ENCODE assay signal across 14 cellular contexts in genomic region chr22:48575567-48576332, GRCh38.
DNase-seq lines count a peak whose midpoint lies in the region; ATAC-seq and TF ChIP-seq lines count a peak whose summit lies in the region.
"Had no signal": no experiment of that assay in that cellular context is flagged by ENCODE, and none has a peak within 500 bp of the region (broad histone marks: within the 10 kb centered on the region; RNA-seq: fewer than 3 reads in every experiment).

No MANE protein-coding gene starts in this region.

- H3K9me3 Mint-ChIP-seq in CD8-positive, alpha-beta T cell: peaks cover 10% of the 10 kb centered on the region

- H3K27me3 ChIP-seq in BLaER1 treated with 17β-estradiol and CSF1 and Interleukin-3, amounts not matched to agents 10 nM and 100 nM: peaks cover 64 to 80% (median 77%) of the 10 kb centered on the region in 11 experiments
- H3K27me3 ChIP-seq in HUES48 (ENCODE audit: control insufficient read depth, insufficient read depth, low read length) (peaks cover 13% of the 10 kb centered on the region; the same call in 1 of the 2 replicates), iPS-18a (ENCODE audit: control insufficient read depth, insufficient read depth, low read length) (peaks cover 15% of the 10 kb centered on the region), sigmoid colon (peaks cover 14 to 51% (median 36%) of the 10 kb centered on the region in 3 donors)
- H3K27me3 ChIP-seq in CD8-positive, alpha-beta T cell (ENCODE audit: insufficient read depth, low read length): peaks cover 5% of the 10 kb centered on the region

- peaks cover 16 to 23% (median 18%) of the 10 kb centered on the region in 11 experiments for H3K9me3 ChIP-seq in BLaER1 treated with 17β-estradiol and CSF1 and Interleukin-3, amounts not matched to agents 10 nM and 100 nM (replicated peaks in 1 of 11)
- H3K9me3 ChIP-seq in HUES48 (ENCODE audit: control insufficient read depth, insufficient read depth, low read length): peaks cover 7% of the 10 kb centered on the region
- H3K9me3 ChIP-seq in iPS-18a (ENCODE audit: control insufficient read depth, low read depth, low read length): peaks cover 4% of the 10 kb centered on the region
- H3K9me3 ChIP-seq in sigmoid colon: no peaks in the 10 kb centered on the region
- no peaks in the 10 kb centered on the region for H3K9me3 ChIP-seq in CD8-positive, alpha-beta T cell (ENCODE audit: low read length)
- H3K9me3 ChIP-seq: adrenal gland had no signal

- H3K4me3 Mint-ChIP-seq in CD8-positive, alpha-beta T cell: no peak overlapping the region
- H3K4me3 Mint-ChIP-seq: CD4-positive, alpha-beta T cell had no signal

- WGBS in sigmoid colon, 2 donors: 2 to 5% methylated on average over 114 to 126 of the region's 128 CpGs

- peaks cover 10 to 51% (median 46%) of the 10 kb centered on the region in 10 experiments; a peak in 19 of 20 replicates for H3K4me1 ChIP-seq in BLaER1 treated with 17β-estradiol and CSF1 and Interleukin-3, amounts not matched to agents 10 nM and 100 nM
- H3K4me1 ChIP-seq in HUES48 (ENCODE audit: control insufficient read depth, insufficient read depth, low read length) (no peaks in the 10 kb centered on the region), iPS-18a (ENCODE audit: control insufficient read depth, low read depth, low read length) (peaks cover 3% of the 10 kb centered on the region), sigmoid colon (peaks cover 0 to 28% (median 21%) of the 10 kb centered on the region in 4 donors)
- H3K4me1 ChIP-seq in CD8-positive, alpha-beta T cell (ENCODE audit: insufficient read depth, low read length): no peaks in the 10 kb centered on the region
- H3K4me1 ChIP-seq: adrenal gland had no signal

- peaks cover 2% of the 10 kb centered on the region for H3K4me1 Mint-ChIP-seq in CD8-positive, alpha-beta T cell (ENCODE audit: low read depth)

- H4K20me1 ChIP-seq in BLaER1 treated with 17β-estradiol and CSF1 and Interleukin-3, amounts not matched to agents 10 nM and 100 nM: peaks cover 0 to 53% (median 40%) of the 10 kb centered on the region in 11 experiments; a peak in 18 of 22 replicates

- peak overlapping the region in 6 of 11 experiments; percentile 6 to 82 (median 43); a peak in 7 of 22 replicates for H3K27ac ChIP-seq in BLaER1 treated with 17β-estradiol and CSF1 and Interleukin-3, amounts not matched to agents 10 nM and 100 nM
- H3K27ac ChIP-seq in HUES48 (ENCODE audit: low read depth, low read length) (no peak overlapping the region), iPS-18a (ENCODE audit: low read length) (no peak overlapping the region), sigmoid colon (no peak overlapping the region)
- no peak overlapping the region for H3K27ac ChIP-seq in CD8-positive, alpha-beta T cell (ENCODE audit: low read depth, low read length)
- H3K27ac ChIP-seq: adrenal gland, left lung had no signal

- no peaks in the 10 kb centered on the region for H3K36me3 ChIP-seq in BLaER1 treated with 17β-estradiol and CSF1 and Interleukin-3, amounts not matched to agents 10 nM and 100 nM
- H3K36me3 ChIP-seq in HUES48 (ENCODE audit: control insufficient read depth, insufficient read depth, low read length): no peaks in the 10 kb centered on the region
- no peaks in the 10 kb centered on the region for H3K36me3 ChIP-seq in iPS-18a (ENCODE audit: control insufficient read depth, low read depth, low read length)
- no peaks in the 10 kb centered on the region for H3K36me3 ChIP-seq in sigmoid colon
- H3K36me3 ChIP-seq in CD8-positive, alpha-beta T cell (ENCODE audit: insufficient read depth, low read length): no peaks in the 10 kb centered on the region
- H3K36me3 ChIP-seq: adrenal gland, left lung had no signal

- CTCF ChIA-PET in CD8-positive, alpha-beta T cell (lab: Charles Lee): no interaction called here

- intact Hi-C loops in sigmoid colon (cut with DNase I): loop anchor here (5.0 kb wide), 2 partner anchors 732 to 1057 kb away; no protein-coding TSS in a partner anchor
- intact Hi-C loops in CD8-positive, alpha-beta T cell (cut with DNase I, micrococcal nuclease): no loop called here

- H3K4me2 ChIP-seq in BLaER1 treated with 17β-estradiol and CSF1 and Interleukin-3, amounts not matched to agents 10 nM and 100 nM: peak overlapping the region; percentile 97 to 100 (median 99)

- H3K36me3 Mint-ChIP-seq in CD8-positive, alpha-beta T cell: no peaks in the 10 kb centered on the region

- peaks cover 29% of the 10 kb centered on the region for H3K27me3 Mint-ChIP-seq in CD8-positive, alpha-beta T cell (ENCODE audit: low read depth)

- H3K4me3 ChIP-seq in BLaER1 treated with 17β-estradiol and CSF1 and Interleukin-3, amounts not matched to agents 10 nM and 100 nM: peak overlapping the region; percentile 58 to 75 (median 66)
- H3K4me3 ChIP-seq in HUES48 (ENCODE audit: low read depth, low read length) (peak overlapping the region; percentile 70; the same call in 1 of the 2 replicates), iPS-18a (ENCODE audit: low read length) (peak overlapping the region; percentile 45), sigmoid colon (peak overlapping the region in 3 of 4 donors; percentile 32 to 42 (median 42))
- no peak overlapping the region for H3K4me3 ChIP-seq in CD8-positive, alpha-beta T cell (ENCODE audit: low read depth, low read length)
- H3K4me3 ChIP-seq: adrenal gland had no signal

- no peak for DNase-seq in sigmoid colon
- no peak for DNase-seq in CD8-positive, alpha-beta T cell
- DNase-seq in NCI-H748 (lab: John Stamatoyannopoulos, UW; ENCODE audit: unreplicated experiment): no peak
- DNase-seq: activated CD4-positive, alpha-beta T cell treated with anti-CD3 and anti-CD28 coated beads, Interleukin-2, amount 50 U/mL, for 1 hour; adrenal gland; CD4-positive, alpha-beta T cell; cortex of kidney had no signal

- ATAC-seq in HG02759 (IDR thresholded peaks at IDR 0.05; ENCODE audit: unreplicated experiment) (no peak), HG03025 (IDR thresholded peaks at IDR 0.05; ENCODE audit: low FRiP score, unreplicated experiment) (no peak)
- no peak for ATAC-seq in CD8-positive, alpha-beta T cell

- no peak for TF ChIP-seq EP300 in sigmoid colon (IDR thresholded peaks at IDR 0.05)

- no peak for TF ChIP-seq POLR2A in sigmoid colon (IDR thresholded peaks at IDR 0.05)

- POLR2A ChIA-PET in CD8-positive, alpha-beta T cell (lab: Charles Lee): no interaction called here

- H3K27ac Mint-ChIP-seq in CD8-positive, alpha-beta T cell: no peak overlapping the region
- H3K27ac Mint-ChIP-seq: CD4-positive, alpha-beta T cell; nephron had no signal

- peak overlapping the region in 10 of 11 experiments; percentile 29 to 83 (median 60); a peak in 15 of 22 replicates for H3K9ac ChIP-seq in BLaER1 treated with 17β-estradiol and CSF1 and Interleukin-3, amounts not matched to agents 10 nM and 100 nM
- no peak overlapping the region for H3K9ac ChIP-seq in HUES48 (ENCODE audit: low read depth, low read length)
- H3K9ac ChIP-seq in iPS-18a (ENCODE audit: low read length): no peak overlapping the region

- no peak for TF ChIP-seq CTCF in sigmoid colon (IDR thresholded peaks at IDR 0.05)
- no peak for TF ChIP-seq CTCF in CD8-positive, alpha-beta T cell (IDR thresholded peaks at IDR 0.05)

Comparison
In these comparisons a context has a peak if more than half of its experiments do, and no peak if none do; other contexts are left out.
1. H3K27ac ChIP-seq: peak in BLaER1 treated with 17β-estradiol and CSF1 and Interleukin-3, amounts not matched to agents 10 nM and 100 nM (6 of 11); none in HUES48 (single experiment), iPS-18a (single experiment), sigmoid colon (0 of 4) and CD8-positive, alpha-beta T cell (single experiment).
2. H3K9ac ChIP-seq: peak in BLaER1 treated with 17β-estradiol and CSF1 and Interleukin-3, amounts not matched to agents 10 nM and 100 nM (10 of 11); none in HUES48 (single experiment) and iPS-18a (single experiment).